In genomic region chr17:42773290-42774035, GRCh38 we compare ENCODE assay signal across 1 cellular context.
TF ChIP-seq lines count a peak whose summit lies in the region.

Gene VPS25 (plus strand): TSS chr17:42773449. CDS start chr17:42773476, 27 bp downstream.

TF ChIP-seq in HepG2, 621 proteins besides CTCF, POLR2A, EP300 and RAD21 (continued from another document and continues in another):
- TF ChIP-seq MXD1 (CRISPR knock-in tag; IDR thresholded peaks at IDR 0.05) (no peak; the same call in 1 of the 2 replicates), HNF4G (IDR thresholded peaks at IDR 0.05; ENCODE audit: borderline replicate concordance, low read depth, low read length) (no peak), HNF4G (CRISPR knock-in tag; IDR thresholded peaks at IDR 0.05; ENCODE audit: borderline replicate concordance, low read depth) (no peak), NFKB2 (CRISPR knock-in tag; IDR thresholded peaks at IDR 0.05; ENCODE audit: borderline replicate concordance) (peak; percentile 89), FOXM1 (CRISPR knock-in tag; IDR thresholded peaks at IDR 0.05) (peak; percentile 67; the same call in 1 of the 2 replicates), ZNF256 (CRISPR knock-in tag; conservative IDR thresholded peaks at IDR 0.05) (peak; percentile 82), ZNF574 (CRISPR knock-in tag; IDR thresholded peaks at IDR 0.05) (peak; percentile 96), ZNF792 (CRISPR knock-in tag; IDR thresholded peaks at IDR 0.05) (peak; percentile 96), SMARCC2 (IDR thresholded peaks at IDR 0.05) (no peak), TEAD3 (CRISPR knock-in tag; optimal IDR thresholded peaks at IDR 0.05; ENCODE audit: borderline replicate concordance) (peak; percentile 69), NFRKB (IDR thresholded peaks at IDR 0.05) (no peak), AKNA (CRISPR knock-in tag; IDR thresholded peaks at IDR 0.05; ENCODE audit: borderline replicate concordance) (0 out of 2 replicates have a peak, but pooled peaks have one; percentile 66), ZSCAN29 (CRISPR knock-in tag; conservative IDR thresholded peaks at IDR 0.05) (no peak), RBFOX2 (IDR thresholded peaks at IDR 0.05; ENCODE audit: low read depth, low read length) (peak; percentile 70), GLI4 (CRISPR knock-in tag; IDR thresholded peaks at IDR 0.05; ENCODE audit: borderline replicate concordance) (0 out of 2 replicates have a peak, but pooled peaks have one; percentile 52), ZNF687 (CRISPR knock-in tag; IDR thresholded peaks at IDR 0.05) (peak; percentile 94), NKX3-1 (CRISPR knock-in tag; IDR thresholded peaks at IDR 0.05) (peak; percentile 94), CENPT (CRISPR knock-in tag; IDR thresholded peaks at IDR 0.05; ENCODE audit: low read depth) (no peak), TCF12 (IDR thresholded peaks at IDR 0.05) (no peak), TCF12 (CRISPR knock-in tag; IDR thresholded peaks at IDR 0.05) (no peak), PCBP2 (optimal IDR thresholded peaks at IDR 0.05; ENCODE audit: low read depth, low read length, poor library complexity, severe bottlenecking) (no peak), ZNF318 (CRISPR knock-in tag; IDR thresholded peaks at IDR 0.05) (0 out of 2 replicates have a peak, but pooled peaks have one; percentile 68), RXRA (CRISPR knock-in tag; IDR thresholded peaks at IDR 0.05) (peak; percentile 92), ZNF207 (IDR thresholded peaks at IDR 0.05; ENCODE audit: borderline replicate concordance) (no peak), GLMP (CRISPR knock-in tag; IDR thresholded peaks at IDR 0.05; ENCODE audit: borderline replicate concordance) (no peak), ZNF414 (CRISPR knock-in tag; IDR thresholded peaks at IDR 0.05) (peak; percentile 88), DMTF1 (CRISPR knock-in tag; IDR thresholded peaks at IDR 0.05) (no peak; the same call in 1 of the 2 replicates), ZSCAN20 (CRISPR knock-in tag; IDR thresholded peaks at IDR 0.05; ENCODE audit: borderline replicate concordance) (peak; percentile 77; the same call in 1 of the 2 replicates), JUND (CRISPR knock-in tag; IDR thresholded peaks at IDR 0.05) (peak; percentile 62; the same call in 1 of the 2 replicates)
